ENCODE assay signal across 8 cellular contexts in genomic region chr17:8120520-8121443, GRCh38. TPM values are rescaled to one million over a fixed set of nuclear protein-coding genes. Genes with fewer than 3 reads are reported as not detected.
DNase-seq lines count a peak whose midpoint lies in the region; ATAC-seq and TF ChIP-seq lines count a peak whose summit lies in the region.

No MANE protein-coding gene starts in this region.

- H3K27me3 ChIP-seq in GM23338 (ENCODE audit: insufficient read depth), result peaks cover 69% of the 10 kb centered on the region
- H3K27me3 ChIP-seq in mucosa of stomach (ENCODE audit: control insufficient read depth, insufficient read depth, low read length), result peaks cover 80% of the 10 kb centered on the region

- H3K9me3 ChIP-seq in mucosa of stomach (ENCODE audit: control insufficient read depth, low read length), result no peaks in the 10 kb centered on the region

- H3K9me3 Mint-ChIP-seq in GM23338 (peaks cover 24% of the 10 kb centered on the region), endothelial cell (ENCODE audit: unreplicated experiment) (no peaks in the 10 kb centered on the region)
- no peaks in the 10 kb centered on the region for H3K9me3 Mint-ChIP-seq in stimulated activated naive CD8-positive, alpha-beta T cell treated with anti-CD3 and anti-CD28 coated beads, Interleukin-15, Interleukin-2, amounts not matched to agents 100 ng/mL and 50 ng/mL, for 24 hours

- no peak overlapping the region for H2AFZ ChIP-seq in GM23338

- H3K4me3 ChIP-seq in GM23338 (peak overlapping the region; percentile 66), mucosa of stomach (ENCODE audit: low read length) (peak overlapping the region; percentile 31)

- H3K4me2 ChIP-seq in GM23338, result peak overlapping the region; percentile 94

- H3K27ac ChIP-seq in GM23338 (ENCODE audit: low read depth), result no peak overlapping the region

- H3K4me3 Mint-ChIP-seq in GM23338 (peak overlapping the region; percentile 83), endothelial cell (ENCODE audit: unreplicated experiment) (peak overlapping the region; percentile 93)
- H3K4me3 Mint-ChIP-seq in stimulated activated naive CD8-positive, alpha-beta T cell treated with anti-CD3 and anti-CD28 coated beads, Interleukin-15, Interleukin-2, amounts not matched to agents 100 ng/mL and 50 ng/mL, for 24 hours, result peak overlapping the region; percentile 93

- peaks cover 3% of the 10 kb centered on the region; the same call in 1 of the 2 replicates for H4K20me1 ChIP-seq in GM23338 (replicated peaks; ENCODE audit: insufficient read depth)

- ATAC-seq in GM23338, result peak; percentile 9

- H3K9ac ChIP-seq in mucosa of stomach (ENCODE audit: low read length), result peak overlapping the region; percentile 28

- H3K27me3 Mint-ChIP-seq in GM23338 (ENCODE audit: insufficient read depth, low read depth, poor library complexity), result peaks cover 90% of the 10 kb centered on the region
- H3K27me3 Mint-ChIP-seq in endothelial cell (ENCODE audit: unreplicated experiment), result peaks cover 53% of the 10 kb centered on the region
- peaks cover 60% of the 10 kb centered on the region for H3K27me3 Mint-ChIP-seq in stimulated activated naive CD8-positive, alpha-beta T cell treated with anti-CD3 and anti-CD28 coated beads, Interleukin-15, Interleukin-2, amounts not matched to agents 100 ng/mL and 50 ng/mL, for 24 hours

- H3K27ac Mint-ChIP-seq in GM23338 (peak overlapping the region; percentile 81; the same call in 1 of the 2 replicates), endothelial cell (ENCODE audit: unreplicated experiment) (peak overlapping the region; percentile 91)
- peak overlapping the region; percentile 99 for H3K27ac Mint-ChIP-seq in stimulated activated naive CD8-positive, alpha-beta T cell treated with anti-CD3 and anti-CD28 coated beads, Interleukin-15, Interleukin-2, amounts not matched to agents 100 ng/mL and 50 ng/mL, for 24 hours

- no peaks in the 10 kb centered on the region for H3K79me2 ChIP-seq in GM23338 (replicated peaks; ENCODE audit: insufficient read depth)

- TF ChIP-seq CTCF in AG09319 (IDR thresholded peaks at IDR 0.05; ENCODE audit: low read depth, low read length) (peak; percentile 30), GM23338 (conservative IDR thresholded peaks at IDR 0.05; ENCODE audit: low read depth in 2 of 2) (peak; percentile 10 to 52; a peak in 3 of 4 replicates), endothelial cell (IDR thresholded peaks at IDR 0.05; ENCODE audit: unreplicated experiment) (no peak)

- peaks cover 13% of the 10 kb centered on the region for H3K36me3 Mint-ChIP-seq in GM23338 (ENCODE audit: low read depth)
- H3K36me3 Mint-ChIP-seq in endothelial cell (ENCODE audit: low read depth, unreplicated experiment), result peaks cover 24% of the 10 kb centered on the region
- H3K36me3 Mint-ChIP-seq in stimulated activated naive CD8-positive, alpha-beta T cell treated with anti-CD3 and anti-CD28 coated beads, Interleukin-15, Interleukin-2, amounts not matched to agents 100 ng/mL and 50 ng/mL, for 24 hours (ENCODE audit: low read depth), result peaks cover 16% of the 10 kb centered on the region

- H3K36me3 ChIP-seq in GM23338 (ENCODE audit: insufficient read depth), result no peaks in the 10 kb centered on the region
- no peaks in the 10 kb centered on the region for H3K36me3 ChIP-seq in mucosa of stomach (ENCODE audit: control insufficient read depth, insufficient read depth, low read length)

- DNase-seq in AG09319 (ENCODE audit: extremely low read depth, low read depth) (no peak), GM23338 (ENCODE audit: low spot score) (peak; percentile 90), NCI-H82 (lab: John Stamatoyannopoulos, UW) (peak; percentile 97), endothelial cell (ENCODE audit: low spot score) (peak; percentile 71), globus pallidus (ENCODE audit: low spot score) (no peak)
- peak; percentile 97 for DNase-seq in activated CD8-positive, alpha-beta memory T cell treated with anti-CD3 and anti-CD28 coated beads for 24 hours

- H3F3A ChIP-seq in GM23338 (replicated peaks; ENCODE audit: low read depth), result peaks cover 10% of the 10 kb centered on the region; the same call in 1 of the 2 replicates

- H3K4me1 ChIP-seq in GM23338 (ENCODE audit: insufficient read depth) (peaks cover 26% of the 10 kb centered on the region), mucosa of stomach (ENCODE audit: control insufficient read depth, insufficient read depth, low read length) (peaks cover 69% of the 10 kb centered on the region)

- H3K4me1 Mint-ChIP-seq in GM23338, result peaks cover 21% of the 10 kb centered on the region
- peaks cover 57% of the 10 kb centered on the region for H3K4me1 Mint-ChIP-seq in endothelial cell (ENCODE audit: unreplicated experiment)
- H3K4me1 Mint-ChIP-seq in stimulated activated naive CD8-positive, alpha-beta T cell treated with anti-CD3 and anti-CD28 coated beads, Interleukin-15, Interleukin-2, amounts not matched to agents 100 ng/mL and 50 ng/mL, for 24 hours (ENCODE audit: low read depth), result peaks cover 74% of the 10 kb centered on the region

- H3K9me2 ChIP-seq in GM23338 (ENCODE audit: insufficient read depth), result no peaks in the 10 kb centered on the region

TF ChIP-seq in GM23338, 12 proteins besides CTCF, POLR2A, EP300 and RAD21:
- peak; percentile 70 for TF ChIP-seq CREB1 (CRISPR knock-in tag; IDR thresholded peaks at IDR 0.05; ENCODE audit: low read depth)
- TF ChIP-seq EZH2 (IDR thresholded peaks at IDR 0.05; ENCODE audit: low read depth, unreplicated experiment), result peak; percentile 41
- TF ChIP-seq REST (IDR thresholded peaks at IDR 0.05; ENCODE audit: unreplicated experiment), result no peak

RNA-seq across cellular contexts. Expression of gene ALOXE3, which starts 2.5 kb away (rescaled TPM):
- 0.10 and 1.6 TPM in 2 replicates for total RNA-seq in GM23338 (2014; rRNA removed; shearing (Covaris generic))
- 0.27 TPM in 1 of 2 replicates, not detected in the other for polyA plus RNA-seq in GM23338 (2016; fragmentation: Nextera tagmentation; extraction: Ambion mirVana)
- not detected for total RNA-seq in endothelial cell (ENCODE audit: unreplicated experiment)

RNA-seq across cellular contexts. Expression of gene HES7, which starts 3.1 kb away (rescaled TPM):
- 0.14 TPM in 1 of 2 replicates, not detected in the other for total RNA-seq in GM23338 (2014; rRNA removed; shearing (Covaris generic))
- polyA plus RNA-seq in GM23338 (2016; fragmentation: Nextera tagmentation; extraction: Ambion mirVana), result 0.24 TPM in 1 of 2 replicates, not detected in the other
- 3.3 TPM for total RNA-seq in endothelial cell (ENCODE audit: unreplicated experiment)

RNA-seq across cellular contexts. Expression of gene PER1, which starts 31.4 kb away (rescaled TPM):
- 36.1 and 40.5 TPM in 2 replicates for total RNA-seq in GM23338 (2014; rRNA removed; shearing (Covaris generic))
- 12.2 and 12.4 TPM in 2 replicates for polyA plus RNA-seq in GM23338 (2016; fragmentation: Nextera tagmentation; extraction: Ambion mirVana)
- total RNA-seq in endothelial cell (ENCODE audit: unreplicated experiment), result 30.0 TPM

RNA-seq across cellular contexts. Expression of gene ALOX12B, which starts 33.3 kb away (rescaled TPM):
- total RNA-seq in GM23338 (2014; rRNA removed; shearing (Covaris generic)), result 1.4 TPM in 1 of 2 replicates, not detected in the other
- 0.16 and 0.30 TPM in 2 replicates for polyA plus RNA-seq in GM23338 (2016; fragmentation: Nextera tagmentation; extraction: Ambion mirVana)
- total RNA-seq in endothelial cell (ENCODE audit: unreplicated experiment), result 1.7 TPM

RNA-seq across cellular contexts. Expression of gene VAMP2, which starts 42.0 kb away (rescaled TPM):
- 6.9 and 9.8 TPM in 2 replicates for total RNA-seq in GM23338 (2014; rRNA removed; shearing (Covaris generic))
- polyA plus RNA-seq in GM23338 (2016; fragmentation: Nextera tagmentation; extraction: Ambion mirVana), result 25.4 and 32.3 TPM in 2 replicates
- total RNA-seq in endothelial cell (ENCODE audit: unreplicated experiment), result 19.8 TPM

Comparison
In these comparisons a context has a peak if more than half of its experiments do, and no peak if none do; other contexts are left out.
1. DNase-seq: peak in GM23338 (single experiment), NCI-H82 (single experiment), activated CD8-positive, alpha-beta memory T cell treated with anti-CD3 and anti-CD28 coated beads for 24 hours (single experiment) and endothelial cell (single experiment); none in AG09319 (single experiment) and globus pallidus (single experiment).
2. Peak in every context shown above with its lines, with median percentiles within 50 percentile points of each other: H3K27ac Mint-ChIP-seq and H3K4me3 Mint-ChIP-seq.